Comparison of ENCODE assay signal across 17 cellular contexts in genomic region chr11:71145988-71146824, GRCh38.
DNase-seq lines count a peak whose midpoint lies in the region; ATAC-seq, FAIRE-seq and TF ChIP-seq lines count a peak whose summit lies in the region.
"Had no signal": no experiment of that assay in that cellular context is flagged by ENCODE, and none has a peak within 500 bp of the region (broad histone marks: within the 10 kb centered on the region; RNA-seq: fewer than 3 reads in every experiment).

No MANE protein-coding gene starts in this region.

- H3K36me3 ChIP-seq in body of pancreas (replicated peaks in 1 of 2; ENCODE audit: insufficient read depth in 1 of 2, low read depth in 2 of 2) (no peaks in the 10 kb centered on the region), gastroesophageal sphincter (no peaks in the 10 kb centered on the region)
- H3K36me3 ChIP-seq: BE2C, MG63 had no signal

- TF ChIP-seq CTCF in body of pancreas (IDR thresholded peaks at IDR 0.05): no peak
- TF ChIP-seq CTCF in neural crest cell (conservative IDR thresholded peaks at IDR 0.05): no peak
- no peak for TF ChIP-seq CTCF in gastroesophageal sphincter (IDR thresholded peaks at IDR 0.05)

- peak overlapping the region; percentile 6 for H3K27ac Mint-ChIP-seq in neural crest cell (ENCODE audit: unreplicated experiment)
- H3K27ac Mint-ChIP-seq in naive thymus-derived CD8-positive, alpha-beta T cell: no peak overlapping the region

- H3K9me3 ChIP-seq in body of pancreas (no peaks in the 10 kb centered on the region), gastroesophageal sphincter (peaks cover 0 to 11% (median 0%) of the 10 kb centered on the region in 3 donors)
- H3K9me3 ChIP-seq: BE2C, MG63 had no signal

- H3K9me3 Mint-ChIP-seq in neural crest cell: no peaks in the 10 kb centered on the region
- peaks cover 0 to 9% (median 0%) of the 10 kb centered on the region in 9 donors for H3K9me3 Mint-ChIP-seq in naive thymus-derived CD8-positive, alpha-beta T cell

- no peak overlapping the region for H3K4me3 ChIP-seq in Jurkat, Clone E6-1 (ENCODE audit: low read length)
- no peak overlapping the region for H3K4me3 ChIP-seq in body of pancreas
- no peak overlapping the region for H3K4me3 ChIP-seq in gastroesophageal sphincter
- H3K4me3 ChIP-seq: MG63 had no signal

- no peak for TF ChIP-seq EP300 in gastroesophageal sphincter (IDR thresholded peaks at IDR 0.05)

- peak; percentile 35 for DNase-seq in Jurkat, Clone E6-1 (ENCODE audit: low read depth, low spot score)
- no peak for DNase-seq in body of pancreas
- no peak for DNase-seq in neural crest cell (ENCODE audit: low read depth, low spot score)
- no peak for DNase-seq in urothelium cell line (ENCODE audit: low spot score)
- DNase-seq in naive thymus-derived CD8-positive, alpha-beta T cell: no peak
- DNase-seq: BE2C, MG63, NCI-H1417, NCI-H1930, NCI-H226, NCI-H524 treated with DMSO at 0.1 percent for 48 hours, NCI-H82, OCI-M1 had no signal

- no peak overlapping the region for H3K4me3 Mint-ChIP-seq in neural crest cell
- no peak overlapping the region for H3K4me3 Mint-ChIP-seq in naive thymus-derived CD8-positive, alpha-beta T cell

- no peak for TF ChIP-seq POLR2A in body of pancreas (IDR thresholded peaks at IDR 0.05)
- TF ChIP-seq POLR2A in gastroesophageal sphincter (IDR thresholded peaks at IDR 0.05): no peak

- H3K36me3 Mint-ChIP-seq in neural crest cell (ENCODE audit: low read depth): no peaks in the 10 kb centered on the region
- H3K36me3 Mint-ChIP-seq in naive thymus-derived CD8-positive, alpha-beta T cell: peaks cover 0 to 3% (median 0%) of the 10 kb centered on the region in 3 donors

- intact Hi-C loops in body of pancreas (cut with DNase I): no loop called here

- H3K4me1 Mint-ChIP-seq in neural crest cell: no peaks in the 10 kb centered on the region
- peaks cover 0 to 2% (median 0%) of the 10 kb centered on the region in 4 donors for H3K4me1 Mint-ChIP-seq in naive thymus-derived CD8-positive, alpha-beta T cell

- POLR2A ChIA-PET in naive thymus-derived CD8-positive, alpha-beta T cell (lab: Charles Lee): no interaction called here

- peaks cover under 1% of the 10 kb centered on the region for H3K4me1 ChIP-seq in body of pancreas
- H3K4me1 ChIP-seq in gastroesophageal sphincter: no peaks in the 10 kb centered on the region
- H3K4me1 ChIP-seq: BE2C had no signal

- H3K27me3 ChIP-seq in body of pancreas (no peaks in the 10 kb centered on the region), gastroesophageal sphincter (peaks cover 29% of the 10 kb centered on the region)
- H3K27me3 ChIP-seq: MG63 had no signal

- peaks cover 29% of the 10 kb centered on the region for H3K27me3 Mint-ChIP-seq in neural crest cell (ENCODE audit: low read depth)
- peaks cover 0 to 39% (median 18%) of the 10 kb centered on the region in 5 donors for H3K27me3 Mint-ChIP-seq in naive thymus-derived CD8-positive, alpha-beta T cell

- ATAC-seq in body of pancreas (peak; percentile 6), gastroesophageal sphincter (no peak), GM18502 (IDR thresholded peaks at IDR 0.05; ENCODE audit: poor library complexity, unreplicated experiment) (no peak)
- ATAC-seq in naive thymus-derived CD8-positive, alpha-beta T cell: no peak
- ATAC-seq: Right ventricle myocardium inferior had no signal

- WGBS in body of pancreas, 2 donors: 80 to 83% methylated on average over 23 to 24 of the region's 24 CpGs
- 69 to 87% methylated on average over 7 to 13 of the region's 24 CpGs for WGBS in gastroesophageal sphincter (ENCODE audit: low coverage in 1 of 2), 2 donors

- peak; percentile 44 for FAIRE-seq in urothelium cell line (lab: Jason Lieb, UNC)
- FAIRE-seq: RCC 7860 had no signal

- H3K27ac ChIP-seq in body of pancreas (no peak overlapping the region), gastroesophageal sphincter (no peak overlapping the region)
